ENCODE assay signal across 27 cellular contexts in the genomic region with DNA sequence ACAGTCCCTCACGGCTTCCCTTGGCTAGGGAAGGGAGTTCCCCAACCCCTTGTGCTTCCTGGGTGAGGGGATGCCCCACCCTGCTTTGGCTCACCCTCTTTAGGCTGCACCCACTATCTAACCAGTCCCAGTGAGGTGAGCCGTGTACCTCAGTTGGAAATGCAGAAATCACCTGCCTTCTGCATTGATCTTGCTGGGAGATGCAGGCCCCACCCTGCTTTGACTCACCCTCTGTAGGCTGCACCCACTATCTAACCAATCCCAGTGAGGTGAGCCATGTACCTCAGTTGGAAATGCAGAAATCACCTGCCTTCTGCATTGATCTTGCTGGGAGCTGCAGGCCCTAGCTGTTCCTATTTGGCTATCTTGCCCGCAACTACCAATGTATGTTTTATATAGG. TPM values are rescaled to one million over a fixed set of nuclear protein-coding genes. Genes with fewer than 3 reads are reported as not detected.
DNase-seq lines count a peak whose midpoint lies in the region; ATAC-seq, FAIRE-seq and TF ChIP-seq lines count a peak whose summit lies in the region.
"Had no signal": no experiment of that assay in that cellular context is flagged by ENCODE, and none has a peak within 500 bp of the region (broad histone marks: within the 10 kb centered on the region; RNA-seq: fewer than 3 reads in every experiment).

No MANE protein-coding gene starts in this region.

- H2AFZ ChIP-seq in Karpas-422 (ENCODE audit: low read length) = no peak overlapping the region
- H2AFZ ChIP-seq: PC-9 had no signal

- no peak overlapping the region for H3K27ac ChIP-seq in Karpas-422 (ENCODE audit: low read length)
- peak overlapping the region; percentile 72 to 89 (median 86) for H3K27ac ChIP-seq in esophagus squamous epithelium
- H3K27ac ChIP-seq: HL-60, PC-9, SJSA1 had no signal

- 70 to 73% methylated on average over 2 to 3 of the region's 3 CpGs for WGBS in esophagus squamous epithelium, 2 donors

- H3K4me2 ChIP-seq in Karpas-422 (ENCODE audit: low read depth, low read length, poor library complexity, severe bottlenecking) = no peak overlapping the region
- H3K4me2 ChIP-seq: PC-9 had no signal

- no peaks in the 10 kb centered on the region for H3K27me3 Mint-ChIP-seq in stimulated activated naive B cell treated with anti-CD40 and anti-IgM and Interleukin-4, amounts not matched to agents 10 μg/mL and 1 μg/mL and 100 μg/mL, for 72 hours

- H3K36me3 Mint-ChIP-seq in stimulated activated naive B cell treated with anti-CD40 and anti-IgM and Interleukin-4, amounts not matched to agents 10 μg/mL and 1 μg/mL and 100 μg/mL, for 72 hours = peaks cover 9 to 35% of the 10 kb centered on the region in 2 donors

- H3K9me2 ChIP-seq in Karpas-422 (replicated peaks; ENCODE audit: insufficient read depth, low read length) = no peaks in the 10 kb centered on the region

- TF ChIP-seq CTCF in bronchial epithelial cell (IDR thresholded peaks at IDR 0.05; ENCODE audit: insufficient read depth, low read length, severe bottlenecking) = no peak
- TF ChIP-seq CTCF in esophagus squamous epithelium (IDR thresholded peaks at IDR 0.05) = no peak

- intact Hi-C loops in esophagus squamous epithelium (cut with DNase I) = no loop called here

- H3K9me3 ChIP-seq in Karpas-422 (ENCODE audit: low read length) (no peaks in the 10 kb centered on the region), esophagus squamous epithelium (no peaks in the 10 kb centered on the region)
- H3K9me3 ChIP-seq: SJSA1 had no signal

- no peaks in the 10 kb centered on the region for H3K4me1 Mint-ChIP-seq in stimulated activated naive B cell treated with anti-CD40 and anti-IgM and Interleukin-4, amounts not matched to agents 10 μg/mL and 1 μg/mL and 100 μg/mL, for 72 hours
- H3K4me1 Mint-ChIP-seq: CD4-positive, alpha-beta memory T cell had no signal

- H3K27ac Mint-ChIP-seq in stimulated activated naive B cell treated with anti-CD40 and anti-IgM and Interleukin-4, amounts not matched to agents 10 μg/mL and 1 μg/mL and 100 μg/mL, for 72 hours = peak overlapping the region; percentile 42
- H3K27ac Mint-ChIP-seq: CD4-positive, alpha-beta memory T cell had no signal

- H4K20me1 ChIP-seq in Karpas-422 (ENCODE audit: insufficient read depth, low read depth, low read length) = no peaks in the 10 kb centered on the region

- H3K36me3 ChIP-seq in Karpas-422 (ENCODE audit: insufficient read depth, low read length) (no peaks in the 10 kb centered on the region), bronchial epithelial cell (ENCODE audit: control insufficient read depth, insufficient read depth, low read length) (no peaks in the 10 kb centered on the region), esophagus squamous epithelium (no peaks in the 10 kb centered on the region)
- H3K36me3 ChIP-seq: SJSA1 had no signal

- H3K79me2 ChIP-seq in Karpas-422 (ENCODE audit: low read length) = no peaks in the 10 kb centered on the region

- H3K4me3 ChIP-seq in Karpas-422 (ENCODE audit: low read length) = no peak overlapping the region
- H3K4me3 ChIP-seq in bronchial epithelial cell (ENCODE audit: low read depth, low read length) = no peak overlapping the region
- H3K4me3 ChIP-seq in esophagus squamous epithelium = no peak overlapping the region
- H3K4me3 ChIP-seq: PC-9, SJSA1 had no signal

- no peak for TF ChIP-seq POLR2A in esophagus squamous epithelium (IDR thresholded peaks at IDR 0.05)

- DNase-seq in Karpas-422 (peak; percentile 11), bronchial epithelial cell (ENCODE audit: low read depth) (peak; percentile 27), esophagus squamous epithelium (lab: John Stamatoyannopoulos, UW) (no peak), activated gamma-delta T cell treated with Interleukin-2 at 50 U/mL for 16 hours (no peak), islet precursor cell (no peak)
- no peak for DNase-seq in stimulated activated naive B cell treated with anti-CD40 and anti-IgM and Interleukin-4, amounts not matched to agents 10 μg/mL and 1 μg/mL and 100 μg/mL, for 72 hours
- DNase-seq: C1 segment of cervical spinal cord; CD4-positive, alpha-beta memory T cell; COR-L47; DMS153; HCEC 1CT; Kasumi-1; NCI-H1105 treated with DMSO at 0.1 percent for 48 hours; NCI-H146; NCI-H1930; NCI-H2107; NCI-H526; NCI-H82; NK-92 treated with Interleukin-12 subunit alpha and Interleukin-12 subunit beta, amount 100 ng/mL, for 24 hours; PC-9 had no signal

- no peaks in the 10 kb centered on the region for H3K27me3 ChIP-seq in Karpas-422 (ENCODE audit: low read length)
- no peaks in the 10 kb centered on the region for H3K27me3 ChIP-seq in bronchial epithelial cell (ENCODE audit: control insufficient read depth, insufficient read depth, low read length)
- H3K27me3 ChIP-seq in esophagus squamous epithelium = no peaks in the 10 kb centered on the region
- H3K27me3 ChIP-seq: SJSA1 had no signal

- ATAC-seq in stimulated activated naive B cell treated with anti-CD40 and anti-IgM and Interleukin-4, amounts not matched to agents 10 μg/mL and 1 μg/mL and 100 μg/mL, for 72 hours (replicated peaks) = no peak
- ATAC-seq in HG02610 (IDR thresholded peaks at IDR 0.05; ENCODE audit: unreplicated experiment) = no peak
- ATAC-seq: Right ventricle myocardium inferior had no signal

- H3K4me1 ChIP-seq in Karpas-422 (ENCODE audit: low read length) = no peaks in the 10 kb centered on the region
- peaks cover 0 to 29% (median 14%) of the 10 kb centered on the region in 3 donors for H3K4me1 ChIP-seq in esophagus squamous epithelium
- H3K4me1 ChIP-seq: SJSA1 had no signal

- FAIRE-seq in bronchial epithelial cell (lab: Jason Lieb, UNC) = no peak
- FAIRE-seq: GM19239, H1 had no signal

- no peak overlapping the region for H3K4me3 Mint-ChIP-seq in stimulated activated naive B cell treated with anti-CD40 and anti-IgM and Interleukin-4, amounts not matched to agents 10 μg/mL and 1 μg/mL and 100 μg/mL, for 72 hours
- H3K4me3 Mint-ChIP-seq: CD4-positive, alpha-beta memory T cell had no signal

- H3K9me3 Mint-ChIP-seq in stimulated activated naive B cell treated with anti-CD40 and anti-IgM and Interleukin-4, amounts not matched to agents 10 μg/mL and 1 μg/mL and 100 μg/mL, for 72 hours = peaks cover 4 to 7% of the 10 kb centered on the region in 2 donors

- H3K9ac ChIP-seq in Karpas-422 (ENCODE audit: low read length) = no peak overlapping the region

RNA-seq across cellular contexts. Expression of gene CCL28, which starts 44.7 kb away (rescaled TPM):
- 18.8 and 42.3 TPM in 2 replicates for total RNA-seq in Karpas-422 (2014; rRNA removed; shearing (Covaris generic); ENCODE audit: low replicate concordance)
- total RNA-seq in bronchial epithelial cell (1.0 and 1.6 TPM in 2 replicates), esophagus squamous epithelium (1 to 10 TPM; 1.9 to 9.1 (median 3.3) TPM)
- total RNA-seq: H1, M059J had no signal

RNA-seq across cellular contexts. Expression of gene HMGCS1, which starts 54.2 kb away (rescaled TPM):
- total RNA-seq in Karpas-422 (2014; rRNA removed; shearing (Covaris generic); ENCODE audit: low replicate concordance) = 131 and 184 TPM in 2 replicates
- total RNA-seq in bronchial epithelial cell (48.3 and 55.5 TPM in 2 replicates), esophagus squamous epithelium (100 to 1,000 TPM in 3 of 4 donors, 10 to 100 TPM in 1; 86.6 to 278 (median 148) TPM)

Comparison
In these comparisons a context has a peak if more than half of its experiments do, and no peak if none do; other contexts are left out.
1. DNase-seq: peak in Karpas-422 (single experiment) and bronchial epithelial cell (single experiment); none in esophagus squamous epithelium (single experiment), stimulated activated naive B cell treated with anti-CD40 and anti-IgM and Interleukin-4, amounts not matched to agents 10 μg/mL and 1 μg/mL and 100 μg/mL, for 72 hours (single experiment), activated gamma-delta T cell treated with Interleukin-2 at 50 U/mL for 16 hours (single experiment) and islet precursor cell (single experiment).